In genomic region chr3:126928921-126929485, GRCh38 we compare ENCODE assay signal across 20 cellular contexts.
"Had no signal": no experiment of that assay in that cellular context is flagged by ENCODE, and none has a peak within 500 bp of the region (broad histone marks: within the 10 kb centered on the region; RNA-seq: fewer than 3 reads in every experiment).

No MANE protein-coding gene starts in this region.

- ATAC-seq: heart left ventricle; left lobe of liver; mucosa of descending colon; naive thymus-derived CD8-positive, alpha-beta T cell; stimulated activated naive CD8-positive, alpha-beta T cell treated with anti-CD3 and anti-CD28 coated beads, Interleukin-15, Interleukin-2, amounts not matched to agents 100 U/mL and 50 U/mL, for 24 hours; upper lobe of right lung had no signal

- H3K4me3 ChIP-seq: colonic mucosa, heart left ventricle, mucosa of descending colon, right atrium auricular region, suprapubic skin, thyroid gland, upper lobe of right lung, vagina had no signal

- H3K9me3 ChIP-seq: colonic mucosa, heart left ventricle, mucosa of descending colon, right atrium auricular region, suprapubic skin, thyroid gland, upper lobe of right lung, vagina had no signal

- H3K27me3 ChIP-seq: colonic mucosa, right atrium auricular region, suprapubic skin, thyroid gland, upper lobe of right lung, vagina had no signal

- H3K9me3 Mint-ChIP-seq: endodermal cell; naive thymus-derived CD8-positive, alpha-beta T cell; neural crest cell had no signal

- H3K36me3 ChIP-seq: colonic mucosa, heart left ventricle, right atrium auricular region, suprapubic skin, thyroid gland, upper lobe of right lung, vagina had no signal

- H3K27ac Mint-ChIP-seq: endodermal cell; naive thymus-derived CD8-positive, alpha-beta T cell had no signal

- H3K27ac ChIP-seq: colonic mucosa, right atrium auricular region, suprapubic skin, thyroid gland, upper lobe of right lung, vagina had no signal

- DNase-seq: colonic mucosa; effector CD4-positive, alpha-beta T cell; endodermal cell; erythroblast; foreskin melanocyte; heart left ventricle; hypothalamus; mammary epithelial cell; mucosa of descending colon; naive thymus-derived CD8-positive, alpha-beta T cell; small intestine; stimulated activated CD4-positive, alpha-beta T cell treated with anti-CD3 and anti-CD28 coated beads, Interleukin-2, amount 100 ng/mL, for 48 hours; stimulated activated naive CD8-positive, alpha-beta T cell treated with anti-CD3 and anti-CD28 coated beads, Interleukin-15, Interleukin-2, amounts not matched to agents 100 U/mL and 50 U/mL, for 24 hours; thyroid gland; upper lobe of right lung had no signal

- H3K4me3 Mint-ChIP-seq: endodermal cell; naive thymus-derived CD8-positive, alpha-beta T cell; neural crest cell had no signal
